ENCODE assay signal across 8 cellular contexts in genomic region chr16:67481561-67482259, GRCh38. TPM values are rescaled to one million over a fixed set of nuclear protein-coding genes. Genes with fewer than 3 reads are reported as not detected.
DNase-seq lines count a peak whose midpoint lies in the region; ATAC-seq, FAIRE-seq and TF ChIP-seq lines count a peak whose summit lies in the region.

No MANE protein-coding gene starts in this region.

- TF ChIP-seq CTCF in CD14-positive monocyte (IDR thresholded peaks at IDR 0.05) (no peak), HFF-Myc (IDR thresholded peaks at IDR 0.05; ENCODE audit: low read depth, low read length, missing control alignments) (no peak), RWPE1 (conservative IDR thresholded peaks at IDR 0.05; ENCODE audit: low read depth) (0 out of 2 replicates have a peak, but pooled peaks have one; percentile 16), K562 (IDR thresholded peaks at IDR 0.05 in 2 of 3, conservative IDR thresholded peaks at IDR 0.05 in 1 of 3; ENCODE audit: insufficient read depth in 2 of 3, low read depth in 1 of 3, low read length in 3 of 3) (no peak), keratinocyte (optimal IDR thresholded peaks at IDR 0.05 in 1 of 3, IDR thresholded peaks at IDR 0.05 in 1 of 3, conservative IDR thresholded peaks at IDR 0.05 in 1 of 3; ENCODE audit: extremely low read depth in 1 of 3, insufficient read depth in 2 of 3, low read length in 3 of 3) (no peak)

- TF ChIP-seq EP300 in K562 (IDR thresholded peaks at IDR 0.05; ENCODE audit: low read length): no peak; the same call in 1 of the 2 replicates

- WGBS in K562 (ENCODE audit: insufficient coverage, low coverage, missing lambda C conversion rate): 3% methylated on average over 16 of the region's 17 CpGs

- peak overlapping the region; percentile 96 for H3K4me3 ChIP-seq in HFF-Myc (replicated peaks; ENCODE audit: low read depth, low read length)
- peak overlapping the region; percentile 80 for H3K4me3 ChIP-seq in K562
- peak overlapping the region; percentile 83 to 89 (median 84) for H3K4me3 ChIP-seq in keratinocyte (ENCODE audit: control insufficient read depth in 2 of 3, extremely low read depth in 1 of 3, insufficient read depth in 2 of 3, low read depth in 1 of 3, low read length in 3 of 3)

- peaks cover 0 to 3% (median 0%) of the 10 kb centered on the region in 7 donors for H3K9me3 Mint-ChIP-seq in CD14-positive monocyte

- in situ Hi-C loops in K562 (cut with MboI): no loop called here

- no peak for TF ChIP-seq RAD21 in K562 (CRISPR knock-in tag; conservative IDR thresholded peaks at IDR 0.05 in 1 of 2, IDR thresholded peaks at IDR 0.05 in 1 of 2)

- no peaks in the 10 kb centered on the region for H3K9me1 ChIP-seq in K562 (ENCODE audit: control insufficient read depth, insufficient read depth, low read length)
- H3K9me1 ChIP-seq in keratinocyte (ENCODE audit: control insufficient read depth, extremely low read depth, insufficient read depth, low read length): no peaks in the 10 kb centered on the region

- DNase-seq in CD14-positive monocyte (ENCODE audit: low spot score) (no peak), HFF-Myc (ENCODE audit: extremely low read depth, low read depth) (no peak), RWPE1 (ENCODE audit: low spot score) (no peak), K562 (ENCODE audit: extremely low read depth in 1 of 4, low spot score in 3 of 4) (peak in 1 of 4 experiments; percentile 74), keratinocyte (ENCODE audit: low read depth, low spot score) (no peak), GM19238 (ENCODE audit: insufficient read length, low spot score) (no peak), frontal cortex (ENCODE audit: low spot score in 2 of 2) (no peak)
- DNase-seq in stimulated activated CD4-positive, alpha-beta T cell treated with anti-CD3 and anti-CD28 coated beads, Interleukin-4, amount 100 ng/mL, for 1 hour: peak; percentile 41

- H4K20me1 ChIP-seq in K562 (replicated peaks; ENCODE audit: control insufficient read depth, insufficient read depth, low read length): no peaks in the 10 kb centered on the region
- no peaks in the 10 kb centered on the region for H4K20me1 ChIP-seq in keratinocyte (ENCODE audit: control insufficient read depth, extremely low read depth, insufficient read depth, low read length)

- H3K36me3 ChIP-seq in K562 (ENCODE audit: control insufficient read depth, insufficient read depth, low read length): peaks cover 11% of the 10 kb centered on the region; the same call in 2 of the 3 replicates
- no peaks in the 10 kb centered on the region for H3K36me3 ChIP-seq in keratinocyte (ENCODE audit: control insufficient read depth in 2 of 2, extremely low read depth in 1 of 2, insufficient read depth in 2 of 2, low read length in 2 of 2)

- POLR2A ChIA-PET in RWPE1 (lab: Yijun Ruan, JAX; ENCODE audit: low non-redundant PET): no interaction called here
- POLR2A ChIA-PET in K562 (lab: Yijun Ruan, JAX): interaction anchor here (0.7 to 2.0 kb wide), 6 partner anchors 8 to 234 kb away, joined by 3 to 7 read pairs (median 4); no protein-coding TSS in a partner anchor

- CTCF ChIA-PET in RWPE1 (lab: Yijun Ruan, JAX): interaction anchor here (0.6 to 2.1 kb wide), 10 partner anchors 12 to 769 kb away, joined by 3 to 13 read pairs (median 4); no protein-coding TSS in a partner anchor
- CTCF ChIA-PET in K562 (lab: Yijun Ruan, JAX; ENCODE audit: low intra/inter-chr PET ratio): interaction anchor here (0.6 to 1.6 kb wide), 4 partner anchors 16 to 558 kb away, joined by 3 to 12 read pairs (median 3); no protein-coding TSS in a partner anchor

- intact Hi-C loops in CD14-positive monocyte (cut with micrococcal nuclease): loop anchor here (5.0 kb wide), 2 partner anchors 36 to 51 kb away; no protein-coding TSS in a partner anchor
- intact Hi-C loops in K562 (cut with micrococcal nuclease): loop anchor here (1.0 kb wide), 1 partner anchor 33 kb away; no protein-coding TSS in a partner anchor

- H3K9me3 ChIP-seq in K562 (replicated peaks; ENCODE audit: control insufficient read depth, insufficient read depth, low read depth, low read length) (no peaks in the 10 kb centered on the region), keratinocyte (ENCODE audit: control insufficient read depth, low read depth, low read length) (no peaks in the 10 kb centered on the region)

- no peak for TF ChIP-seq POLR2A in K562 (conservative IDR thresholded peaks at IDR 0.05)

- H3K4me3 Mint-ChIP-seq in CD14-positive monocyte: peak overlapping the region; percentile 98

- H3K9ac ChIP-seq in K562 (ENCODE audit: insufficient read depth in 1 of 2, low read depth in 2 of 2, low read length in 2 of 2) (peak overlapping the region; percentile 89 to 91), keratinocyte (ENCODE audit: control insufficient read depth, extremely low read depth, insufficient read depth, low read length) (peak overlapping the region; percentile 79)

- H3K79me2 ChIP-seq in K562 (ENCODE audit: control insufficient read depth, insufficient read depth, low read length): peaks cover 52% of the 10 kb centered on the region
- peaks cover 39% of the 10 kb centered on the region for H3K79me2 ChIP-seq in keratinocyte (ENCODE audit: control insufficient read depth, insufficient read depth, low read length)

- H3K27me3 ChIP-seq in K562 (ENCODE audit: control insufficient read depth in 2 of 2, insufficient read depth in 2 of 2, low read length in 2 of 2) (no peaks in the 10 kb centered on the region), keratinocyte (ENCODE audit: control insufficient read depth, extremely low read depth, insufficient read depth, low read length) (no peaks in the 10 kb centered on the region)

- H3K27ac ChIP-seq in RWPE1: peak overlapping the region; percentile 83
- H3K27ac ChIP-seq in K562 (ENCODE audit: extremely low read depth, low read depth, low read length): peak overlapping the region; percentile 91
- peak overlapping the region; percentile 59 for H3K27ac ChIP-seq in keratinocyte (ENCODE audit: control insufficient read depth, insufficient read depth, low read length)

- peaks cover 22 to 31% of the 10 kb centered on the region in 2 experiments for H3K4me1 ChIP-seq in K562 (replicated peaks in 1 of 2; ENCODE audit: control insufficient read depth in 2 of 2, insufficient read depth in 2 of 2, low read length in 2 of 2)
- H3K4me1 ChIP-seq in keratinocyte (ENCODE audit: control insufficient read depth, extremely low read depth, insufficient read depth, low read length): peaks cover 17% of the 10 kb centered on the region

- FAIRE-seq in K562 (lab: Jason Lieb, UNC): peak; percentile 55
- FAIRE-seq in keratinocyte (lab: Jason Lieb, UNC): no peak
- FAIRE-seq in frontal cortex (lab: Jason Lieb, UNC): no peak

- H3K27ac Mint-ChIP-seq in CD14-positive monocyte: peak overlapping the region; percentile 97 to 100 (median 99)

- H2AFZ ChIP-seq in K562 (ENCODE audit: low read depth, low read length): peak overlapping the region; percentile 95
- H2AFZ ChIP-seq in keratinocyte (ENCODE audit: control insufficient read depth, low read length): peak overlapping the region; percentile 94

- H3K36me3 Mint-ChIP-seq in CD14-positive monocyte: peaks cover 25 to 46% of the 10 kb centered on the region in 2 donors

- peaks cover 0 to 1% (median 0%) of the 10 kb centered on the region in 3 donors for H3K27me3 Mint-ChIP-seq in CD14-positive monocyte (ENCODE audit: low read depth in 3 of 3)

- peak; percentile 21 for ATAC-seq in K562

- peaks cover 78% of the 10 kb centered on the region for H3K4me1 Mint-ChIP-seq in CD14-positive monocyte

- peak overlapping the region; percentile 99 for H3K4me2 ChIP-seq in K562 (ENCODE audit: insufficient read depth, low read length)
- peak overlapping the region; percentile 94 for H3K4me2 ChIP-seq in keratinocyte (ENCODE audit: control insufficient read depth, extremely low read depth, insufficient read depth, low read depth, low read length)

- dilution Hi-C loops in keratinocyte (cut with MboI; ENCODE audit: extremely low pct_ligation_motif_present, low sequenced_read_pairs): no loop called here

- BruUV-seq in K562 (replicated peaks; lab: Mats Ljungman, UMichigan): TSS peak; percentile 88

RNA-seq across cellular contexts. Expression of gene ATP6V0D1, which starts 0.8 kb away (rescaled TPM):
- polyA plus RNA-seq in CD14-positive monocyte: 100 to 1,000 TPM; 631 to 687 TPM
- total RNA-seq in K562 (2011; cell fraction: chromatin; rRNA removed; ENCODE audit: low replicate concordance): 30.0 and 74.0 TPM in 2 replicates
- total RNA-seq in K562 (2011; cell fraction: nucleolus; rRNA removed): 56.4 and 56.6 TPM in 2 replicates
- total RNA-seq in K562 (2011; cell fraction: nucleoplasm; rRNA removed): 38.9 and 42.7 TPM in 2 replicates
- 45.6 and 54.5 TPM in 2 replicates for total RNA-seq in K562 (2014; rRNA removed)
- 22.0 and 30.6 TPM in 2 replicates for total RNA-seq in K562 (2014; rRNA removed; fragmentation: Illumina TruSeq; extraction: Trizol)
- total RNA-seq in K562 (2015; rRNA removed; fragmentation: Illumina TruSeq; extraction: Trizol): 51.8 and 53.5 TPM in 2 replicates
- 61.3 and 61.5 TPM in 2 replicates for total RNA-seq in K562 (2021)
- 48.2 and 51.5 TPM in 2 replicates for polyA plus RNA-seq in K562 (2011; rRNA removed)
- polyA plus RNA-seq in K562 (2011; cell fraction: cytosol; rRNA removed): 97.2 and 146 TPM in 2 replicates
- polyA plus RNA-seq in K562 (2011; cell fraction: nucleus; rRNA removed): 52.3 and 67.8 TPM in 2 replicates
- polyA plus RNA-seq in K562 (2012): 84.3 and 116 TPM in 2 replicates
- 64.9 and 69.7 TPM in 2 replicates for polyA plus RNA-seq in K562 (2014; fragmentation: Illumina TruSeq; extraction: Trizol)
- polyA plus RNA-seq in K562 (2014; fragmentation: Nextera tagmentation; extraction: Ambion mirVana): 10 to 100 TPM; 23.2 to 40.7 TPM
- polyA plus RNA-seq in K562 (2014; rRNA removed): 33.9 and 37.3 TPM in 2 replicates
- 45.3 and 118 TPM in 2 replicates for polyA minus RNA-seq in K562 (2011; rRNA and poly(A)+ RNA removed)
- polyA minus RNA-seq in K562 (2011; cell fraction: cytosol; rRNA and poly(A)+ RNA removed): 61.6 and 78.2 TPM in 2 replicates
- polyA minus RNA-seq in K562 (2011; cell fraction: nucleus; rRNA and poly(A)+ RNA removed): 17.6 and 17.7 TPM in 2 replicates
- polyA plus RNA-seq in keratinocyte: 97.1 to 199 TPM (median 117 TPM) in 3 replicates
- polyA plus RNA-seq in keratinocyte (2011; ENCODE audit: low read depth): 168 TPM
- 154 and 187 TPM in 2 replicates for polyA plus RNA-seq in keratinocyte (2011; cell fraction: cytosol; rRNA removed)
- polyA plus RNA-seq in keratinocyte (2011; cell fraction: nucleus; rRNA removed): 147 and 159 TPM in 2 replicates
- polyA plus RNA-seq in keratinocyte (2012; ENCODE audit: low replicate concordance): 121 and 126 TPM in 2 replicates
- 236 to 343 TPM (median 341 TPM) in 3 replicates for polyA minus RNA-seq in keratinocyte
- polyA minus RNA-seq in keratinocyte (2011; cell fraction: cytosol; rRNA and poly(A)+ RNA removed): 226 TPM
- polyA minus RNA-seq in keratinocyte (2011; cell fraction: nucleus; rRNA and poly(A)+ RNA removed): 86.6 and 86.8 TPM in 2 replicates
- total RNA-seq in frontal cortex: 78.7 TPM

RNA-seq across cellular contexts. Expression of gene AGRP, which starts 1.6 kb away (rescaled TPM):
- under 1 TPM; 0.32 to 0.54 TPM for polyA plus RNA-seq in CD14-positive monocyte
- not detected in 2 replicates for total RNA-seq in K562 (2011; cell fraction: chromatin; rRNA removed; ENCODE audit: low replicate concordance)
- total RNA-seq in K562 (2011; cell fraction: nucleolus; rRNA removed): not detected in 2 replicates
- total RNA-seq in K562 (2011; cell fraction: nucleoplasm; rRNA removed): not detected in 2 replicates
- not detected in 2 replicates for total RNA-seq in K562 (2014; rRNA removed)
- total RNA-seq in K562 (2014; rRNA removed; fragmentation: Illumina TruSeq; extraction: Trizol): not detected in 2 replicates
- not detected in 2 replicates for total RNA-seq in K562 (2015; rRNA removed; fragmentation: Illumina TruSeq; extraction: Trizol)
- not detected in 2 replicates for total RNA-seq in K562 (2021)
- polyA plus RNA-seq in K562 (2011; rRNA removed): not detected in 2 replicates
- not detected in 2 replicates for polyA plus RNA-seq in K562 (2011; cell fraction: cytosol; rRNA removed)
- not detected in 2 replicates for polyA plus RNA-seq in K562 (2011; cell fraction: nucleus; rRNA removed)
- not detected in 2 replicates for polyA plus RNA-seq in K562 (2012)
- polyA plus RNA-seq in K562 (2014; fragmentation: Illumina TruSeq; extraction: Trizol): not detected in 2 replicates
- not detected for polyA plus RNA-seq in K562 (2014; fragmentation: Nextera tagmentation; extraction: Ambion mirVana)
- not detected in 2 replicates for polyA plus RNA-seq in K562 (2014; rRNA removed)
- polyA minus RNA-seq in K562 (2011; rRNA and poly(A)+ RNA removed): not detected in 2 replicates
- polyA minus RNA-seq in K562 (2011; cell fraction: cytosol; rRNA and poly(A)+ RNA removed): not detected in 2 replicates
- not detected in 2 replicates for polyA minus RNA-seq in K562 (2011; cell fraction: nucleus; rRNA and poly(A)+ RNA removed)
- polyA plus RNA-seq in keratinocyte: not detected in 3 replicates
- not detected for polyA plus RNA-seq in keratinocyte (2011; ENCODE audit: low read depth)
- polyA plus RNA-seq in keratinocyte (2011; cell fraction: cytosol; rRNA removed): not detected in 2 replicates
- polyA plus RNA-seq in keratinocyte (2011; cell fraction: nucleus; rRNA removed): not detected in 2 replicates
- not detected in 2 replicates for polyA plus RNA-seq in keratinocyte (2012; ENCODE audit: low replicate concordance)
- polyA minus RNA-seq in keratinocyte: not detected in 3 replicates
- polyA minus RNA-seq in keratinocyte (2011; cell fraction: cytosol; rRNA and poly(A)+ RNA removed): not detected
- not detected in 2 replicates for polyA minus RNA-seq in keratinocyte (2011; cell fraction: nucleus; rRNA and poly(A)+ RNA removed)
- not detected for total RNA-seq in frontal cortex

RNA-seq across cellular contexts. Expression of gene RIPOR1, which starts 46.9 kb away (rescaled TPM):
- 10 to 100 TPM in 1 of 2 donors, 1 to 10 TPM in 1; 8.6 to 17.5 TPM for polyA plus RNA-seq in CD14-positive monocyte
- total RNA-seq in K562 (2011; cell fraction: chromatin; rRNA removed; ENCODE audit: low replicate concordance): 26.1 and 49.9 TPM in 2 replicates
- 21.0 and 27.9 TPM in 2 replicates for total RNA-seq in K562 (2011; cell fraction: nucleolus; rRNA removed)
- total RNA-seq in K562 (2011; cell fraction: nucleoplasm; rRNA removed): 23.4 and 27.7 TPM in 2 replicates
- total RNA-seq in K562 (2014; rRNA removed): 3.5 and 7.9 TPM in 2 replicates
- 1.2 and 1.4 TPM in 2 replicates for total RNA-seq in K562 (2014; rRNA removed; fragmentation: Illumina TruSeq; extraction: Trizol)
- total RNA-seq in K562 (2015; rRNA removed; fragmentation: Illumina TruSeq; extraction: Trizol): 3.0 and 3.1 TPM in 2 replicates
- 25.4 and 31.1 TPM in 2 replicates for total RNA-seq in K562 (2021)
- polyA plus RNA-seq in K562 (2011; rRNA removed): 2.2 and 6.3 TPM in 2 replicates
- 1.4 and 2.4 TPM in 2 replicates for polyA plus RNA-seq in K562 (2011; cell fraction: cytosol; rRNA removed)
- polyA plus RNA-seq in K562 (2011; cell fraction: nucleus; rRNA removed): 19.6 and 20.6 TPM in 2 replicates
- polyA plus RNA-seq in K562 (2012): 14.5 and 15.2 TPM in 2 replicates
- polyA plus RNA-seq in K562 (2014; fragmentation: Illumina TruSeq; extraction: Trizol): 10.0 and 14.1 TPM in 2 replicates
- polyA plus RNA-seq in K562 (2014; fragmentation: Nextera tagmentation; extraction: Ambion mirVana): under 1 TPM; 0.36 to 0.37 TPM
- 7.2 and 9.2 TPM in 2 replicates for polyA plus RNA-seq in K562 (2014; rRNA removed)
- polyA minus RNA-seq in K562 (2011; rRNA and poly(A)+ RNA removed): 4.9 and 6.9 TPM in 2 replicates
- 8.8 and 31.9 TPM in 2 replicates for polyA minus RNA-seq in K562 (2011; cell fraction: cytosol; rRNA and poly(A)+ RNA removed)
- polyA minus RNA-seq in K562 (2011; cell fraction: nucleus; rRNA and poly(A)+ RNA removed): 7.0 and 19.2 TPM in 2 replicates
- 4.1 to 19.4 TPM (median 5.3 TPM) in 3 replicates for polyA plus RNA-seq in keratinocyte
- polyA plus RNA-seq in keratinocyte (2011; ENCODE audit: low read depth): 23.7 TPM
- 8.8 and 15.4 TPM in 2 replicates for polyA plus RNA-seq in keratinocyte (2011; cell fraction: cytosol; rRNA removed)
- 34.0 and 34.2 TPM in 2 replicates for polyA plus RNA-seq in keratinocyte (2011; cell fraction: nucleus; rRNA removed)
- polyA plus RNA-seq in keratinocyte (2012; ENCODE audit: low replicate concordance): 15.6 and 36.3 TPM in 2 replicates
- 11.6 to 81.6 TPM (median 12.0 TPM) in 3 replicates for polyA minus RNA-seq in keratinocyte
- 24.7 TPM for polyA minus RNA-seq in keratinocyte (2011; cell fraction: cytosol; rRNA and poly(A)+ RNA removed)
- polyA minus RNA-seq in keratinocyte (2011; cell fraction: nucleus; rRNA and poly(A)+ RNA removed): 24.6 and 37.6 TPM in 2 replicates
- 32.6 TPM for total RNA-seq in frontal cortex

RNA-seq across cellular contexts. Expression of gene HSD11B2, which starts 50.8 kb away (rescaled TPM):
- not detected for polyA plus RNA-seq in CD14-positive monocyte
- total RNA-seq in K562 (2011; cell fraction: chromatin; rRNA removed; ENCODE audit: low replicate concordance): 3.4 and 5.6 TPM in 2 replicates
- 3.0 and 4.7 TPM in 2 replicates for total RNA-seq in K562 (2011; cell fraction: nucleolus; rRNA removed)
- total RNA-seq in K562 (2011; cell fraction: nucleoplasm; rRNA removed): 2.4 and 6.9 TPM in 2 replicates
- total RNA-seq in K562 (2014; rRNA removed): 0.95 and 2.9 TPM in 2 replicates
- 0.22 and 0.55 TPM in 2 replicates for total RNA-seq in K562 (2014; rRNA removed; fragmentation: Illumina TruSeq; extraction: Trizol)
- total RNA-seq in K562 (2015; rRNA removed; fragmentation: Illumina TruSeq; extraction: Trizol): 0.60 and 0.65 TPM in 2 replicates
- total RNA-seq in K562 (2021): 1.9 and 2.0 TPM in 2 replicates
- 0.79 and 2.2 TPM in 2 replicates for polyA plus RNA-seq in K562 (2011; rRNA removed)
- 1.8 and 2.4 TPM in 2 replicates for polyA plus RNA-seq in K562 (2011; cell fraction: cytosol; rRNA removed)
- polyA plus RNA-seq in K562 (2011; cell fraction: nucleus; rRNA removed): 3.4 and 4.8 TPM in 2 replicates
- 0.86 and 2.0 TPM in 2 replicates for polyA plus RNA-seq in K562 (2012)
- 1.4 and 2.7 TPM in 2 replicates for polyA plus RNA-seq in K562 (2014; fragmentation: Illumina TruSeq; extraction: Trizol)
- polyA plus RNA-seq in K562 (2014; fragmentation: Nextera tagmentation; extraction: Ambion mirVana): under 1 TPM; 0.08 to 0.18 TPM
- polyA plus RNA-seq in K562 (2014; rRNA removed): 1.4 and 2.2 TPM in 2 replicates
- polyA minus RNA-seq in K562 (2011; rRNA and poly(A)+ RNA removed): 0.72 and 1.1 TPM in 2 replicates
- polyA minus RNA-seq in K562 (2011; cell fraction: cytosol; rRNA and poly(A)+ RNA removed): 1.9 and 2.9 TPM in 2 replicates
- 0.67 and 0.81 TPM in 2 replicates for polyA minus RNA-seq in K562 (2011; cell fraction: nucleus; rRNA and poly(A)+ RNA removed)
- polyA plus RNA-seq in keratinocyte: 0.59 to 2.4 TPM (median 0.93 TPM) in 3 replicates
- polyA plus RNA-seq in keratinocyte (2011; ENCODE audit: low read depth): 1.7 TPM
- polyA plus RNA-seq in keratinocyte (2011; cell fraction: cytosol; rRNA removed): 0.64 and 0.65 TPM in 2 replicates
- 4.9 and 6.1 TPM in 2 replicates for polyA plus RNA-seq in keratinocyte (2011; cell fraction: nucleus; rRNA removed)
- 0.72 and 5.8 TPM in 2 replicates for polyA plus RNA-seq in keratinocyte (2012; ENCODE audit: low replicate concordance)
- polyA minus RNA-seq in keratinocyte: 0.48 to 1.4 TPM (median 1.1 TPM) in 3 replicates
- polyA minus RNA-seq in keratinocyte (2011; cell fraction: cytosol; rRNA and poly(A)+ RNA removed): 0.96 TPM
- 0.74 and 1.6 TPM in 2 replicates for polyA minus RNA-seq in keratinocyte (2011; cell fraction: nucleus; rRNA and poly(A)+ RNA removed)
- total RNA-seq in frontal cortex: 0.41 TPM
